2 cellular contexts compared by ENCODE assay signal in the genomic region with DNA sequence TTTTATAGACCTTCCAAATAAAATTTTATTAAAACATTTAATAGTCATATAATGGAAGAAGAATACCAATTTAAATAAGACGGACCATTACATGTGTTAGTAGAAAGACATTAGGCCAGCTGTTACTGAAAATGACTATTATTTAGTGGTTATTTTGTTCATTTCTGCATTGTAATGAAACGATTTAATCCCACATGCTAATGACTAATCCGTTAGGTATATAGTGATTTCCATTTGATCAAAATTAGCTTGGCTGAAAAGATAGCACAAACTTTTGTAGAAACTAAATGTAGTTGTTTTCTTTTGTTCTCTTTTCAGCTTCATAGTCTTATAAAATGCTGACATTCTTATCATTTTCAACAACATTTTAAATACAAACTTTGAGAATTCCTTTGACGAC.
TF ChIP-seq lines count a peak whose summit lies in the region.

No MANE protein-coding gene starts in this region.

TF ChIP-seq in SK-N-SH, 30 proteins besides CTCF, POLR2A, EP300 and RAD21 (continued from another document):
- TF ChIP-seq, protein P1, sequence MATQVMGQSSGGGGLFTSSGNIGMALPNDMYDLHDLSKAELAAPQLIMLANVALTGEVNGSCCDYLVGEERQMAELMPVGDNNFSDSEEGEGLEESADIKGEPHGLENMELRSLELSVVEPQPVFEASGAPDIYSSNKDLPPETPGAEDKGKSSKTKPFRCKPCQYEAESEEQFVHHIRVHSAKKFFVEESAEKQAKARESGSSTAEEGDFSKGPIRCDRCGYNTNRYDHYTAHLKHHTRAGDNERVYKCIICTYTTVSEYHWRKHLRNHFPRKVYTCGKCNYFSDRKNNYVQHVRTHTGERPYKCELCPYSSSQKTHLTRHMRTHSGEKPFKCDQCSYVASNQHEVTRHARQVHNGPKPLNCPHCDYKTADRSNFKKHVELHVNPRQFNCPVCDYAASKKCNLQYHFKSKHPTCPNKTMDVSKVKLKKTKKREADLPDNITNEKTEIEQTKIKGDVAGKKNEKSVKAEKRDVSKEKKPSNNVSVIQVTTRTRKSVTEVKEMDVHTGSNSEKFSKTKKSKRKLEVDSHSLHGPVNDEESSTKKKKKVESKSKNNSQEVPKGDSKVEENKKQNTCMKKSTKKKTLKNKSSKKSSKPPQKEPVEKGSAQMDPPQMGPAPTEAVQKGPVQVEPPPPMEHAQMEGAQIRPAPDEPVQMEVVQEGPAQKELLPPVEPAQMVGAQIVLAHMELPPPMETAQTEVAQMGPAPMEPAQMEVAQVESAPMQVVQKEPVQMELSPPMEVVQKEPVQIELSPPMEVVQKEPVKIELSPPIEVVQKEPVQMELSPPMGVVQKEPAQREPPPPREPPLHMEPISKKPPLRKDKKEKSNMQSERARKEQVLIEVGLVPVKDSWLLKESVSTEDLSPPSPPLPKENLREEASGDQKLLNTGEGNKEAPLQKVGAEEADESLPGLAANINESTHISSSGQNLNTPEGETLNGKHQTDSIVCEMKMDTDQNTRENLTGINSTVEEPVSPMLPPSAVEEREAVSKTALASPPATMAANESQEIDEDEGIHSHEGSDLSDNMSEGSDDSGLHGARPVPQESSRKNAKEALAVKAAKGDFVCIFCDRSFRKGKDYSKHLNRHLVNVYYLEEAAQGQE (IDR thresholded peaks at IDR 0.05; ENCODE audit: low read depth, low read length), result no peak
- TF ChIP-seq POLR2AphosphoS5 (IDR thresholded peaks at IDR 0.05; ENCODE audit: low read depth, low read length) (no peak), ELF1 (IDR thresholded peaks at IDR 0.05) (no peak), YY1 (IDR thresholded peaks at IDR 0.05; ENCODE audit: low read depth) (no peak), GABPA (IDR thresholded peaks at IDR 0.05; ENCODE audit: low read depth) (no peak), RCOR1 (IDR thresholded peaks at IDR 0.05; ENCODE audit: low read length) (no peak), FOXM1 (IDR thresholded peaks at IDR 0.05; ENCODE audit: low read depth) (no peak)
- TF ChIP-seq, protein P2, sequence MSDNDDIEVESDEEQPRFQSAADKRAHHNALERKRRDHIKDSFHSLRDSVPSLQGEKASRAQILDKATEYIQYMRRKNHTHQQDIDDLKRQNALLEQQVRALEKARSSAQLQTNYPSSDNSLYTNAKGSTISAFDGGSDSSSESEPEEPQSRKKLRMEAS (IDR thresholded peaks at IDR 0.05; ENCODE audit: low read depth), result no peak
- TF ChIP-seq, protein P3, sequence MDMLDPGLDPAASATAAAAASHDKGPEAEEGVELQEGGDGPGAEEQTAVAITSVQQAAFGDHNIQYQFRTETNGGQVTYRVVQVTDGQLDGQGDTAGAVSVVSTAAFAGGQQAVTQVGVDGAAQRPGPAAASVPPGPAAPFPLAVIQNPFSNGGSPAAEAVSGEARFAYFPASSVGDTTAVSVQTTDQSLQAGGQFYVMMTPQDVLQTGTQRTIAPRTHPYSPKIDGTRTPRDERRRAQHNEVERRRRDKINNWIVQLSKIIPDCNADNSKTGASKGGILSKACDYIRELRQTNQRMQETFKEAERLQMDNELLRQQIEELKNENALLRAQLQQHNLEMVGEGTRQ (IDR thresholded peaks at IDR 0.05; ENCODE audit: borderline replicate concordance, low read depth, low read length), result no peak

TF ChIP-seq in SK-N-SH treated with all-trans-retinoic acid at 6 μM for 48 hours, 23 proteins besides CTCF, POLR2A, EP300 and RAD21 (continued from another document):
- TF ChIP-seq POU6F1 (CRISPR knock-in tag; IDR thresholded peaks at IDR 0.05; ENCODE audit: borderline replicate concordance, low read depth) (no peak), ZNF565 (CRISPR knock-in tag; conservative IDR thresholded peaks at IDR 0.05; ENCODE audit: low read depth) (no peak), SNAI2 (CRISPR knock-in tag; IDR thresholded peaks at IDR 0.05) (no peak), ZNF8 (CRISPR knock-in tag; IDR thresholded peaks at IDR 0.05) (no peak), ZC3H10 (CRISPR knock-in tag; IDR thresholded peaks at IDR 0.05) (no peak), ZNF70 (CRISPR knock-in tag; IDR thresholded peaks at IDR 0.05) (no peak), CSRNP3 (CRISPR knock-in tag; IDR thresholded peaks at IDR 0.05) (no peak), BACH2 (CRISPR knock-in tag; IDR thresholded peaks at IDR 0.05; ENCODE audit: borderline replicate concordance) (no peak), ZFP30 (CRISPR knock-in tag; IDR thresholded peaks at IDR 0.05) (no peak), CREB5 (CRISPR knock-in tag; IDR thresholded peaks at IDR 0.05; ENCODE audit: low read depth) (no peak), RARB (CRISPR knock-in tag; IDR thresholded peaks at IDR 0.05) (no peak), PATZ1 (CRISPR knock-in tag; IDR thresholded peaks at IDR 0.05; ENCODE audit: borderline replicate concordance) (no peak), ARNTL (CRISPR knock-in tag; IDR thresholded peaks at IDR 0.05; ENCODE audit: borderline replicate concordance, low read depth) (no peak), PPARA (CRISPR knock-in tag; IDR thresholded peaks at IDR 0.05; ENCODE audit: borderline replicate concordance) (no peak), TCF4 (CRISPR knock-in tag; IDR thresholded peaks at IDR 0.05; ENCODE audit: borderline replicate concordance) (no peak), CSDC2 (CRISPR knock-in tag; IDR thresholded peaks at IDR 0.05) (no peak), ZFP3 (CRISPR knock-in tag; IDR thresholded peaks at IDR 0.05) (no peak)
